ENCODE assay signal across 30 cellular contexts in genomic region chr15:41535529-41535928, GRCh38. TPM values are rescaled to one million over a fixed set of nuclear protein-coding genes. Genes with fewer than 3 reads are reported as not detected.
"Had no signal": no experiment of that assay in that cellular context is flagged by ENCODE, and none has a peak within 500 bp of the region (broad histone marks: within the 10 kb centered on the region; RNA-seq: fewer than 3 reads in every experiment).

No MANE protein-coding gene starts in this region.

- H3K27me3 ChIP-seq: adrenal gland, body of pancreas, colonic mucosa, esophagus squamous epithelium, gastroesophageal sphincter, heart right ventricle, hepatocyte had no signal

- H3K9me3 ChIP-seq: adrenal gland, body of pancreas, colonic mucosa, esophagus squamous epithelium, gastroesophageal sphincter, heart right ventricle had no signal

- DNase-seq: activated B cell treated with CpG ODN at 0.5 μM for 24 hours; activated CD4-positive, alpha-beta T cell treated with anti-CD3 and anti-CD28 coated beads for 48 hours; activated CD4-positive, alpha-beta T cell treated with anti-CD3 and anti-CD28 coated beads, Interleukin-2, amount 50 U/mL, for 1 hour; activated CD4-positive, alpha-beta T cell treated with anti-CD3 and anti-CD28 coated beads, Interleukin-2, amount 50 U/mL, for 48 hours; activated CD8-positive, alpha-beta memory T cell treated with anti-CD3 and anti-CD28 coated beads for 24 hours; activated CD8-positive, alpha-beta T cell treated with anti-CD3 and anti-CD28 coated beads for 36 hours; activated effector memory CD4-positive, alpha-beta T cell treated with Interleukin-2 at 50 U/mL for 16 hours; activated gamma-delta T cell treated with Interleukin-2 at 50 U/mL for 16 hours; activated naive CD4-positive, alpha-beta T cell treated with anti-CD3 and anti-CD28 coated beads for 36 hours; activated naive CD8-positive, alpha-beta T cell treated with anti-CD3 and anti-CD28 coated beads for 36 hours; activated naive CD8-positive, alpha-beta T cell treated with anti-CD3 and anti-CD28 coated beads, Interleukin-2, amount 50 U/mL, for 24 hours; activated T-cell treated with anti-CD3 and anti-CD28 coated beads, Interleukin-2, amount 50 U/mL, for 4 hours; adrenal gland; amygdala; aorta; body of pancreas; caudate nucleus; cerebellar nuclear complex; colonic mucosa; effector CD8-positive, alpha-beta T cell; esophagus squamous epithelium; foreskin melanocyte; heart right ventricle; T-helper 2 cell; WERI-Rb-1 had no signal

- H2AFZ ChIP-seq: hepatocyte had no signal

- H3K27ac ChIP-seq: adrenal gland, body of pancreas, colonic mucosa, epithelial cell of prostate, esophagus squamous epithelium, gastroesophageal sphincter, heart right ventricle, hepatocyte, WERI-Rb-1 had no signal

- H3K4me2 ChIP-seq: hepatocyte had no signal

- H3K4me1 ChIP-seq: adrenal gland, body of pancreas, colonic mucosa, esophagus squamous epithelium, gastroesophageal sphincter had no signal

- H3K4me3 ChIP-seq: adrenal gland, body of pancreas, colonic mucosa, esophagus squamous epithelium, gastroesophageal sphincter, heart right ventricle, hepatocyte had no signal

- H3K36me3 ChIP-seq: colonic mucosa had no signal

- ATAC-seq: activated CD4-positive, CD25-positive, alpha-beta regulatory T cell treated with anti-CD3 and anti-CD28 coated beads, Interleukin-2, amount 50 U/mL, for 24 hours; activated CD8-positive, alpha-beta T cell treated with anti-CD3 and anti-CD28 coated beads for 36 hours; activated naive CD8-positive, alpha-beta T cell treated with anti-CD3 and anti-CD28 coated beads, Interleukin-2, amount 50 U/mL, for 24 hours; activated T-cell treated with anti-CD3 and anti-CD28 coated beads, Interleukin-2, amount 50 U/mL, for 4 hours; activated T-helper 17 cell treated with anti-CD3 and anti-CD28 coated beads, Interleukin-2, amount 50 U/mL, for 72 hours; body of pancreas; gastroesophageal sphincter; heart right ventricle had no signal

RNA-seq across cellular contexts. Expression of gene LTK, which starts 21.9 kb away (rescaled TPM):
- total RNA-seq: activated naive CD4-positive, alpha-beta T cell treated with anti-CD3 and anti-CD28 coated beads for 36 hours; body of pancreas had no signal
